In genomic region chr22:23300476-23300875, GRCh38 we compare ENCODE assay signal across 31 cellular contexts.
"Had no signal": no experiment of that assay in that cellular context is flagged by ENCODE, and none has a peak within 500 bp of the region (broad histone marks: within the 10 kb centered on the region; RNA-seq: fewer than 3 reads in every experiment).

No MANE protein-coding gene starts in this region.

- ATAC-seq: activated CD8-positive, alpha-beta memory T cell treated with anti-CD3 and anti-CD28 coated beads, Interleukin-2, amount 10 ng/mL, durations not matched to agents 7 days and 5 days; activated naive CD4-positive, alpha-beta T cell treated with anti-CD3 and anti-CD28 coated beads, Interleukin-2, amount 50 U/mL, for 72 hours; body of pancreas; Panc1 had no signal

- H3K27ac Mint-ChIP-seq: activated CD4-positive, alpha-beta memory T cell treated with anti-CD3 and anti-CD28 coated beads, Interleukin-2, amount 10 ng/mL, durations not matched to agents 7 days and 5 days; activated CD8-positive, alpha-beta memory T cell treated with anti-CD3 and anti-CD28 coated beads, Interleukin-2, amount 10 ng/mL, durations not matched to agents 7 days and 5 days had no signal

- H3K9me3 Mint-ChIP-seq: activated CD4-positive, alpha-beta memory T cell treated with anti-CD3 and anti-CD28 coated beads, Interleukin-2, amount 10 ng/mL, durations not matched to agents 7 days and 5 days; activated naive CD4-positive, alpha-beta T cell treated with anti-CD3 and anti-CD28 coated beads, Interleukin-2, amount 50 U/mL, for 72 hours had no signal

- H3K9me3 ChIP-seq: adrenal gland, body of pancreas, breast epithelium had no signal

- H3K4me1 ChIP-seq: body of pancreas, breast epithelium had no signal

- H3K36me3 ChIP-seq: breast epithelium had no signal

- DNase-seq: activated CD4-positive, alpha-beta memory T cell treated with anti-CD3 and anti-CD28 coated beads, Interleukin-2, amount 10 ng/mL, durations not matched to agents 7 days and 5 days; activated CD4-positive, alpha-beta T cell treated with anti-CD3 and anti-CD28 coated beads for 1 hour; activated CD4-positive, alpha-beta T cell treated with anti-CD3 and anti-CD28 coated beads for 48 hours; activated CD4-positive, CD25-positive, alpha-beta regulatory T cell; activated CD8-positive, alpha-beta memory T cell treated with anti-CD3 and anti-CD28 coated beads for 24 hours; activated CD8-positive, alpha-beta memory T cell treated with anti-CD3 and anti-CD28 coated beads, Interleukin-2, amount 10 ng/mL, durations not matched to agents 7 days and 5 days; activated CD8-positive, alpha-beta memory T cell treated with anti-CD3 and anti-CD28 coated beads, Interleukin-2, amount 50 U/mL, for 48 hours; activated effector memory CD4-positive, alpha-beta T cell treated with Interleukin-2 at 50 U/mL for 16 hours; activated naive CD4-positive, alpha-beta T cell; activated T-cell treated with anti-CD3 and anti-CD28 coated beads, Interleukin-2, amount 50 U/mL, for 48 hours; adrenal gland; body of pancreas; caudate nucleus; MM.1S; MV-4-11; NCI-H1092; NCI-H1436 treated with DMSO at 0.1 percent for 48 hours; NCI-H1694 treated with DMSO at 0.1 percent for 48 hours; NCI-H2029; NCI-H345; NCI-H524 treated with DMSO at 0.1 percent for 48 hours; SIG-M5; SW 1271; T-helper 1 cell; T-helper 2 cell; T-helper 9 cell had no signal

- H3K4me3 ChIP-seq: adrenal gland, body of pancreas, breast epithelium had no signal

- H3K27ac ChIP-seq: adrenal gland, body of pancreas, breast epithelium, KMS-11, VCaP had no signal

- H3K27me3 Mint-ChIP-seq: activated CD4-positive, alpha-beta memory T cell treated with anti-CD3 and anti-CD28 coated beads, Interleukin-2, amount 10 ng/mL, durations not matched to agents 7 days and 5 days; activated CD8-positive, alpha-beta memory T cell treated with anti-CD3 and anti-CD28 coated beads, Interleukin-2, amount 10 ng/mL, durations not matched to agents 7 days and 5 days had no signal

- H3K27me3 ChIP-seq: adrenal gland, body of pancreas, breast epithelium had no signal

- H3K36me3 Mint-ChIP-seq: activated naive CD4-positive, alpha-beta T cell treated with anti-CD3 and anti-CD28 coated beads, Interleukin-2, amount 50 U/mL, for 72 hours had no signal

- H3K4me3 Mint-ChIP-seq: activated CD4-positive, alpha-beta memory T cell treated with anti-CD3 and anti-CD28 coated beads, Interleukin-2, amount 10 ng/mL, durations not matched to agents 7 days and 5 days; activated CD8-positive, alpha-beta memory T cell treated with anti-CD3 and anti-CD28 coated beads, Interleukin-2, amount 10 ng/mL, durations not matched to agents 7 days and 5 days had no signal

- H3K4me1 Mint-ChIP-seq: activated CD4-positive, alpha-beta memory T cell treated with anti-CD3 and anti-CD28 coated beads, Interleukin-2, amount 10 ng/mL, durations not matched to agents 7 days and 5 days; activated CD8-positive, alpha-beta memory T cell treated with anti-CD3 and anti-CD28 coated beads, Interleukin-2, amount 10 ng/mL, durations not matched to agents 7 days and 5 days had no signal
